31 cellular contexts compared by ENCODE assay signal in genomic region chr14:82180057-82180620, GRCh38.
"Had no signal": no experiment of that assay in that cellular context is flagged by ENCODE, and none has a peak within 500 bp of the region (broad histone marks: within the 10 kb centered on the region; RNA-seq: fewer than 3 reads in every experiment).

No MANE protein-coding gene starts in this region.

- H3K36me3 ChIP-seq: adrenal gland, colonic mucosa, esophagus squamous epithelium, heart right ventricle, ovary, right atrium auricular region, upper lobe of right lung had no signal

- H3K27ac ChIP-seq: adrenal gland, body of pancreas, colonic mucosa, epithelial cell of prostate, esophagus squamous epithelium, heart right ventricle, ovary, psoas muscle, right atrium auricular region, upper lobe of right lung, VCaP had no signal

- H3K9me3 ChIP-seq: adrenal gland, body of pancreas, colonic mucosa, esophagus squamous epithelium, ovary, psoas muscle, right atrium auricular region, upper lobe of right lung had no signal

- FAIRE-seq: endometrium, TTC549 had no signal

- H3K27me3 ChIP-seq: adrenal gland, body of pancreas, colonic mucosa, esophagus squamous epithelium, heart right ventricle, ovary, right atrium auricular region, upper lobe of right lung had no signal

- H3K4me3 ChIP-seq: adrenal gland, body of pancreas, colonic mucosa, esophagus squamous epithelium, heart right ventricle, ovary, psoas muscle, right atrium auricular region, smooth muscle cell, upper lobe of right lung had no signal

- DNase-seq: activated CD4-positive, alpha-beta T cell treated with anti-CD3 and anti-CD28 coated beads for 48 hours; activated CD4-positive, alpha-beta T cell treated with anti-CD3 and anti-CD28 coated beads, Interleukin-2, amount 50 U/mL, for 48 hours; activated CD8-positive, alpha-beta memory T cell treated with anti-CD3 and anti-CD28 coated beads for 24 hours; activated effector memory CD4-positive, alpha-beta T cell treated with anti-CD3 and anti-CD28 coated beads, Interleukin-2, amount 50 U/mL, for 16 hours; activated naive CD4-positive, alpha-beta T cell treated with anti-CD3 and anti-CD28 coated beads for 36 hours; activated naive CD8-positive, alpha-beta T cell treated with anti-CD3 and anti-CD28 coated beads for 36 hours; adrenal gland; aorta; body of pancreas; cerebellar nuclear complex; colonic mucosa; effector CD8-positive, alpha-beta T cell; esophagus squamous epithelium; foreskin melanocyte; heart right ventricle; naive B cell; nephron progenitor cell; ovary; psoas muscle; stimulated activated CD4-positive, alpha-beta T cell treated with anti-CD3 and anti-CD28 coated beads, Interleukin-1b, Interleukin-23, amount 100 ng/mL, for 48 hours; stimulated activated CD4-positive, alpha-beta T cell treated with anti-CD3 and anti-CD28 coated beads, Interleukin-4, amount 100 ng/mL, for 4 hours; stimulated activated CD8-positive, alpha-beta memory T cell treated with anti-CD3 and anti-CD28 coated beads, Interleukin-4, amount 100 ng/mL, for 48 hours; stimulated activated naive CD8-positive, alpha-beta T cell treated with anti-CD3 and anti-CD28 coated beads, Interleukin-15, amount 100 ng/mL, for 72 hours; substantia nigra; upper lobe of right lung had no signal

- H3K4me1 ChIP-seq: adrenal gland, body of pancreas, colonic mucosa, esophagus squamous epithelium, heart right ventricle, psoas muscle, right atrium auricular region, upper lobe of right lung had no signal
